16 cellular contexts compared by ENCODE assay signal in the genomic region with DNA sequence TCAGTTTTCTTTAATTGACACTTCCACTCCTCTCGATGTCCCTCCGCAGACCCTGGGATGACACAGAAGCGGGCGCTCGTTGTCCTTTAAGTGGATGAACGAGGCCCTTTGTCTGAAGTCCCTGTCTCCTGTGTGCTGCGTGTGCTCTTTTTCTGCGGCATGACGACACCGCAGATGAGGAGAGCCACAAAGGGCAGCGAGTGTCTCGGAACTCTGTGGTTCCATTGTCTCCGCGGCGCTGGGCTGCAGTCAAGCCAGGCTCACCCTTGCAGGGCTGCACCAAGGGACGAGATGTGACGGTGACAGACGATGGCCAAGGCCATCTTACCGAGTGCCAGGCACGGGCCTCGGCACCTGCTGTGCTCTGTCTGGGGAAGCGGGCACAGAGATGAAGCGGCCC. TPM values are rescaled to one million over a fixed set of nuclear protein-coding genes. Genes with fewer than 3 reads are reported as not detected.
"Had no signal": no experiment of that assay in that cellular context is flagged by ENCODE, and none has a peak within 500 bp of the region (broad histone marks: within the 10 kb centered on the region; RNA-seq: fewer than 3 reads in every experiment).

No MANE protein-coding gene starts in this region.

- H3K27ac Mint-ChIP-seq: activated naive CD4-positive, alpha-beta T cell treated with anti-CD3 and anti-CD28 coated beads for 36 hours; activated naive CD8-positive, alpha-beta T cell treated with anti-CD3 and anti-CD28 coated beads, Interleukin-2, amount 50 U/mL, for 24 hours; activated T-helper 2 cell treated with anti-CD3 and anti-CD28 coated beads, Interferon-gamma antibody, Interleukin-2, Interleukin-4, amounts not matched to agents 10 μg/mL and 5 μg/mL and 100 μg/mL, durations not matched to agents 14 hours and 24 hours and 36 hours; progenitor cell of endocrine pancreas; type B pancreatic cell had no signal

- H3K27ac ChIP-seq: suprapubic skin had no signal

- H3K4me3 Mint-ChIP-seq: activated naive CD4-positive, alpha-beta T cell treated with anti-CD3 and anti-CD28 coated beads for 36 hours; activated naive CD8-positive, alpha-beta T cell treated with anti-CD3 and anti-CD28 coated beads, Interleukin-2, amount 50 U/mL, for 24 hours; type B pancreatic cell had no signal

- FAIRE-seq: colon, small intestine had no signal

- ATAC-seq: activated naive CD8-positive, alpha-beta T cell treated with anti-CD3 and anti-CD28 coated beads, Interleukin-2, amount 50 U/mL, for 24 hours; esophagus mucosa; right cardiac atrium had no signal

- H3K9me3 Mint-ChIP-seq: activated naive CD4-positive, alpha-beta T cell treated with anti-CD3 and anti-CD28 coated beads for 36 hours; activated naive CD8-positive, alpha-beta T cell treated with anti-CD3 and anti-CD28 coated beads, Interleukin-2, amount 50 U/mL, for 24 hours; activated T-helper 2 cell treated with anti-CD3 and anti-CD28 coated beads, Interferon-gamma antibody, Interleukin-2, Interleukin-4, amounts not matched to agents 10 μg/mL and 5 μg/mL and 100 μg/mL, durations not matched to agents 14 hours and 24 hours and 36 hours; type B pancreatic cell had no signal

- H3K36me3 Mint-ChIP-seq: type B pancreatic cell had no signal

- DNase-seq: activated CD4-positive, alpha-beta T cell treated with anti-CD3 and anti-CD28 coated beads, Interleukin-2, amount 50 U/mL, for 1 hour; activated naive CD4-positive, alpha-beta T cell treated with anti-CD3 and anti-CD28 coated beads for 36 hours; activated naive CD8-positive, alpha-beta T cell treated with anti-CD3 and anti-CD28 coated beads, Interleukin-2, amount 50 U/mL, for 24 hours; activated T-cell treated with anti-CD3 and anti-CD28 coated beads, Interleukin-2, amount 50 U/mL, for 1 hour; right cardiac atrium; small intestine; stimulated activated CD4-positive, alpha-beta T cell treated with anti-CD3 and anti-CD28 coated beads, Interleukin-4, amount 100 ng/mL, for 4 hours; stimulated activated CD8-positive, alpha-beta memory T cell treated with anti-CD3 and anti-CD28 coated beads, Interleukin-4, amount 100 ng/mL, for 48 hours; stimulated activated naive CD4-positive, alpha-beta T cell treated with Interleukin-2 at 50 U/mL for 16 hours had no signal

RNA-seq across cellular contexts. Expression of gene PRR18, which starts 10.6 kb away (rescaled TPM):
- total RNA-seq: activated naive CD4-positive, alpha-beta T cell treated with anti-CD3 and anti-CD28 coated beads for 36 hours; lower leg skin; right cardiac atrium; suprapubic skin had no signal
